Comparison of ENCODE assay signal across 24 cellular contexts in the genomic region with DNA sequence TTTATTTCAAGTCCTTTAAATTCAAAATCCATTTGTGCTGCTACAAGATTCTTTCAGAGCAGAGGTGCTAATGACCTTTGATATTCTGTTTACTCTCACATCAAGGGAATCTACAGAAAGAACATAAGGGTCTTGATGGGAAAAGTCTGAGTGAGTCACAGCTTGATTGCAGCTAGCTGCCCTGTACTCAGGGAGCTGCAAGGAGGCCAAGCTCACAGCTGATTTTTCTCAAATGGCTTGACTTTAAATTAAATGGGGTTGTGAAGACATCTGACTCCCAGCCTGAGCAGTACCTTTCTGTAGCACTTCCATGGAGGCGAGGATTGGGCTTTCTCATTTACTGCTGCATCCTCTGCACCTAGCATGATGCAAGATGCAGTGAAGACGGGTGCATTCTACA.
"Had no signal": no experiment of that assay in that cellular context is flagged by ENCODE, and none has a peak within 500 bp of the region (broad histone marks: within the 10 kb centered on the region; RNA-seq: fewer than 3 reads in every experiment).

No MANE protein-coding gene starts in this region.

- DNase-seq: activated CD4-positive, alpha-beta T cell treated with anti-CD3 and anti-CD28 coated beads for 4 hours; activated CD4-positive, alpha-beta T cell treated with anti-CD3 and anti-CD28 coated beads, Interleukin-2, amount 50 U/mL, for 48 hours; activated CD4-positive, CD25-positive, alpha-beta regulatory T cell; activated CD8-positive, alpha-beta memory T cell treated with anti-CD3 and anti-CD28 coated beads, Interleukin-2, amount 50 U/mL, for 48 hours; activated naive CD4-positive, alpha-beta T cell treated with Interleukin-2 at 50 U/mL for 16 hours; activated naive CD8-positive, alpha-beta T cell treated with anti-CD3 and anti-CD28 coated beads for 36 hours; activated T-cell treated with anti-CD3 and anti-CD28 coated beads, Interleukin-2, amount 50 U/mL, for 4 hours; amniotic stem cell; foreskin fibroblast; heart right ventricle; immature natural killer cell; kidney glomerular epithelial cell; left ventricle myocardium superior; mucosa of descending colon; nephron progenitor cell; nucleus accumbens; sigmoid colon; stimulated activated CD4-positive, alpha-beta T cell treated with anti-CD3 and anti-CD28 coated beads, Interleukin-2, amount 100 ng/mL, for 48 hours; stimulated activated naive CD4-positive, alpha-beta T cell had no signal

- H3K79me2 ChIP-seq: parathyroid adenoma had no signal

- H2AFZ ChIP-seq: parathyroid adenoma had no signal

- H3K4me1 ChIP-seq: heart right ventricle, parathyroid adenoma, sigmoid colon had no signal

- H3K9me3 ChIP-seq: mucosa of descending colon, thoracic aorta had no signal

- H3K27me3 ChIP-seq: heart right ventricle, sigmoid colon had no signal

- H3K4me3 ChIP-seq: coronary artery, heart right ventricle, mucosa of descending colon, sigmoid colon, thoracic aorta had no signal

- FAIRE-seq: bronchial epithelial cell had no signal

- H3K9ac ChIP-seq: parathyroid adenoma had no signal

- H3K36me3 ChIP-seq: heart right ventricle, sigmoid colon, thoracic aorta had no signal

- H3K27ac ChIP-seq: coronary artery, epithelial cell of prostate, heart right ventricle, parathyroid adenoma, sigmoid colon, thoracic aorta had no signal

- ATAC-seq: activated T-cell treated with anti-CD3 and anti-CD28 coated beads, Interleukin-2, amount 50 U/mL, for 4 hours; heart right ventricle; left ventricle myocardium superior; mucosa of descending colon had no signal
